Comparison of ENCODE assay signal across 23 cellular contexts in genomic region chr20:35842361-35842760, GRCh38.
A peak's percentile ranks its signal among the peaks of the same experiment; 100 is the strongest.
DNase-seq lines count a peak whose midpoint lies in the region; ATAC-seq, FAIRE-seq and TF ChIP-seq lines count a peak whose summit lies in the region.
"Had no signal": no experiment of that assay in that cellular context is flagged by ENCODE, and none has a peak within 500 bp of the region (broad histone marks: within the 10 kb centered on the region; RNA-seq: fewer than 3 reads in every experiment).

No MANE protein-coding gene starts in this region.

- no peak overlapping the region for H3K4me3 ChIP-seq in HepG2 (replicated peaks in 1 of 3; ENCODE audit: insufficient read depth in 1 of 3, low read depth in 2 of 3, low read length in 3 of 3)
- H3K4me3 ChIP-seq in right lobe of liver: no peak overlapping the region
- no peak overlapping the region for H3K4me3 ChIP-seq in K562
- H3K4me3 ChIP-seq: A549, GM12878 had no signal

- in situ Hi-C loops in HepG2 (cut with HindIII; ENCODE audit: extremely low pct_ligation_motif_present, low pct_unique_long_range_greater_than_20kb) (no loop called here), K562 (cut with MboI) (no loop called here)

- H3K36me3 ChIP-seq in HepG2 (replicated peaks in 1 of 2; ENCODE audit: control insufficient read depth in 1 of 2, insufficient read depth in 2 of 2, low read length in 2 of 2) (peaks cover 12 to 29% of the 10 kb centered on the region in 2 experiments; a peak in 4 of 5 replicates), right lobe of liver (peaks cover 0 to 12% (median 2%) of the 10 kb centered on the region in 4 donors), K562 (ENCODE audit: control insufficient read depth, insufficient read depth, low read length) (peaks cover 18% of the 10 kb centered on the region; the same call in 1 of the 3 replicates)

- H3K27ac ChIP-seq in HepG2 (ENCODE audit: extremely low read length, insufficient read depth, low read length): no peak overlapping the region
- H3K27ac ChIP-seq in right lobe of liver: no peak overlapping the region
- no peak overlapping the region for H3K27ac ChIP-seq in K562 (ENCODE audit: extremely low read depth, low read depth, low read length)
- H3K27ac ChIP-seq: 22Rv1, A549 had no signal

- H3K9me1 ChIP-seq in K562 (ENCODE audit: control insufficient read depth, insufficient read depth, low read length): no peaks in the 10 kb centered on the region

- H3K9me3 ChIP-seq in HepG2 (ENCODE audit: low read length) (peaks cover 6% of the 10 kb centered on the region), right lobe of liver (no peaks in the 10 kb centered on the region), K562 (replicated peaks; ENCODE audit: control insufficient read depth, insufficient read depth, low read depth, low read length) (no peaks in the 10 kb centered on the region)

- no peak for TF ChIP-seq EP300 in HepG2 (IDR thresholded peaks at IDR 0.05; ENCODE audit: low read depth in 2 of 2, low read length in 2 of 2)
- TF ChIP-seq EP300 in HepG2 (CRISPR knock-in tag; IDR thresholded peaks at IDR 0.05; ENCODE audit: borderline replicate concordance): no peak
- no peak for TF ChIP-seq EP300 in K562 (IDR thresholded peaks at IDR 0.05; ENCODE audit: low read length)

- H2AFZ ChIP-seq in HepG2 (ENCODE audit: low read length) (no peak overlapping the region), K562 (ENCODE audit: low read depth, low read length) (no peak overlapping the region)

- TF ChIP-seq CTCF in HepG2 (CRISPR knock-in tag; IDR thresholded peaks at IDR 0.05) (no peak), right lobe of liver (IDR thresholded peaks at IDR 0.05) (no peak), K562 (IDR thresholded peaks at IDR 0.05 in 2 of 3, conservative IDR thresholded peaks at IDR 0.05 in 1 of 3; ENCODE audit: insufficient read depth in 2 of 3, low read depth in 1 of 3, low read length in 3 of 3) (no peak)

- intact Hi-C loops in HepG2 (cut with micrococcal nuclease; ENCODE audit: unreplicated experiment) (no loop called here), right lobe of liver (cut with DNase I) (no loop called here), K562 (cut with micrococcal nuclease) (no loop called here)

- FAIRE-seq in HepG2 (lab: Jason Lieb, UNC) (no peak), K562 (lab: Jason Lieb, UNC) (no peak)
- FAIRE-seq: A549, GM12878, GM12892, GM18507 had no signal

- POLR2A ChIA-PET in HepG2 (lab: Yijun Ruan, JAX) (interaction anchor here (3.0 kb wide), 1 partner anchor 99 kb away, joined by 9 read pairs; the partner anchor contains the start of gene RBM39), K562 (lab: Yijun Ruan, JAX) (no interaction called here)

- WGBS in HepG2 (ENCODE audit: low lambda C conversion rate): 97% methylated on average over 5 of the region's 5 CpGs
- WGBS in right lobe of liver (ENCODE audit: insufficient coverage, low coverage, low lambda C conversion rate, missing lambda C conversion rate): 96% methylated on average over 5 of the region's 5 CpGs
- 91% methylated on average over 5 of the region's 5 CpGs for whole genome bisulfite sequencing in K562 (ENCODE audit: insufficient coverage, low coverage, missing lambda C conversion rate)

- TF ChIP-seq RAD21 in HepG2 (CRISPR knock-in tag; IDR thresholded peaks at IDR 0.05) (no peak), K562 (CRISPR knock-in tag; conservative IDR thresholded peaks at IDR 0.05 in 1 of 2, IDR thresholded peaks at IDR 0.05 in 1 of 2) (no peak)

- H3K4me1 ChIP-seq in HepG2 (ENCODE audit: insufficient read depth, low read length) (no peaks in the 10 kb centered on the region), right lobe of liver (no peaks in the 10 kb centered on the region), K562 (replicated peaks in 1 of 2; ENCODE audit: control insufficient read depth in 2 of 2, insufficient read depth in 2 of 2, low read length in 2 of 2) (no peaks in the 10 kb centered on the region)
- H3K4me1 ChIP-seq: A549 had no signal

- TF ChIP-seq POLR2A in HepG2 (IDR thresholded peaks at IDR 0.05; ENCODE audit: insufficient read depth in 1 of 2, low read depth in 2 of 2, low read length in 2 of 2) (no peak), right lobe of liver (IDR thresholded peaks at IDR 0.05) (no peak), K562 (conservative IDR thresholded peaks at IDR 0.05) (no peak)

- H3K79me2 ChIP-seq in HepG2 (ENCODE audit: insufficient read depth, low read length) (no peaks in the 10 kb centered on the region), K562 (ENCODE audit: control insufficient read depth, insufficient read depth, low read length) (peaks cover 2% of the 10 kb centered on the region; the same call in 1 of the 3 replicates)

- H3K9ac ChIP-seq in HepG2 (ENCODE audit: insufficient read depth, low read depth, low read length) (no peak overlapping the region), K562 (ENCODE audit: insufficient read depth in 1 of 2, low read depth in 2 of 2, low read length in 2 of 2) (no peak overlapping the region)

- no peaks in the 10 kb centered on the region for H3K27me3 ChIP-seq in HepG2 (ENCODE audit: control insufficient read depth in 1 of 2, insufficient read depth in 2 of 2, low read length in 2 of 2)
- H3K27me3 ChIP-seq in right lobe of liver: no peaks in the 10 kb centered on the region
- no peaks in the 10 kb centered on the region for H3K27me3 ChIP-seq in K562 (ENCODE audit: control insufficient read depth in 2 of 2, insufficient read depth in 2 of 2, low read length in 2 of 2)

- DNase-seq in HepG2 (ENCODE audit: low spot score): no peak
- DNase-seq in right lobe of liver: no peak
- DNase-seq in K562 (ENCODE audit: extremely low read depth in 1 of 4, low spot score in 3 of 4): no peak
- no peak for DNase-seq in NCI-H1694 treated with DMSO at 0.1 percent for 48 hours (lab: John Stamatoyannopoulos, UW)
- DNase-seq in mucosa of gallbladder (ENCODE audit: low spot score): no peak
- DNase-seq: AML-193; C1 segment of cervical spinal cord; CD4-positive, alpha-beta memory T cell; CD4-positive, CD25-positive, alpha-beta regulatory T cell; CD8-positive, alpha-beta memory T cell; COR-L47; DMS 273 treated with DMSO at 0.1 percent for 48 hours; DMS153; DMS53; DMS79; DND-41; EL; GDM1 had no signal

- no peaks in the 10 kb centered on the region for H4K20me1 ChIP-seq in HepG2 (ENCODE audit: insufficient read depth, low read length)
- H4K20me1 ChIP-seq in K562 (replicated peaks; ENCODE audit: control insufficient read depth, insufficient read depth, low read length): no peaks in the 10 kb centered on the region

- BruUV-seq in HepG2 (replicated peaks; lab: Mats Ljungman, UMichigan) (no TSS peak), K562 (replicated peaks; lab: Mats Ljungman, UMichigan) (no TSS peak)

- ATAC-seq in HepG2: no peak
- ATAC-seq in right lobe of liver: no peak
- no peak for ATAC-seq in K562
- ATAC-seq: A549, GM12878 had no signal

- H3K4me2 ChIP-seq in HepG2 (ENCODE audit: low read depth, low read length) (no peak overlapping the region), K562 (ENCODE audit: insufficient read depth, low read length) (no peak overlapping the region)
- H3K4me2 ChIP-seq: A549 had no signal

- CTCF ChIA-PET in HepG2 (lab: Yijun Ruan, JAX; ENCODE audit: low intra/inter-chr PET ratio, low total read pairs) (no interaction called here), K562 (lab: Yijun Ruan, JAX; ENCODE audit: low intra/inter-chr PET ratio) (no interaction called here)

TF ChIP-seq in HepG2, 621 proteins besides CTCF, POLR2A, EP300 and RAD21:
- TF ChIP-seq TBP (CRISPR knock-in tag; IDR thresholded peaks at IDR 0.05): no peak
- peak; percentile 90; the same call in 1 of the 2 replicates for TF ChIP-seq ZFP1 (CRISPR knock-in tag; IDR thresholded peaks at IDR 0.05)
- no peak for TF ChIP-seq JUNB (CRISPR knock-in tag; IDR thresholded peaks at IDR 0.05; ENCODE audit: borderline replicate concordance)
- no peak for TF ChIP-seq ZNF10 (CRISPR knock-in tag; IDR thresholded peaks at IDR 0.05; ENCODE audit: borderline replicate concordance, low read depth)

TF ChIP-seq in K562, 482 proteins besides CTCF, POLR2A, EP300 and RAD21:
- TF ChIP-seq ZNF274 (IDR thresholded peaks at IDR 0.05; ENCODE audit: borderline replicate concordance, low read depth, low read length) (no peak), ATF7 (IDR thresholded peaks at IDR 0.05) (no peak), ZFP1 (CRISPR knock-in tag; IDR thresholded peaks at IDR 0.05) (0 out of 2 replicates have a peak, but pooled peaks have one; percentile 48), NR2C2 (CRISPR knock-in tag; IDR thresholded peaks at IDR 0.05) (no peak), NR2C2 (tag; IDR thresholded peaks at IDR 0.05) (no peak)

Comparison
In these comparisons a context has a peak if more than half of its experiments do, and no peak if none do; other contexts are left out.
1. Of the 241 proteins assayed by ChIP-seq in both HepG2 and K562: peak only in HepG2: none; only in K562: none; in both: ZFP1; in neither: 240.